In the genomic region with DNA sequence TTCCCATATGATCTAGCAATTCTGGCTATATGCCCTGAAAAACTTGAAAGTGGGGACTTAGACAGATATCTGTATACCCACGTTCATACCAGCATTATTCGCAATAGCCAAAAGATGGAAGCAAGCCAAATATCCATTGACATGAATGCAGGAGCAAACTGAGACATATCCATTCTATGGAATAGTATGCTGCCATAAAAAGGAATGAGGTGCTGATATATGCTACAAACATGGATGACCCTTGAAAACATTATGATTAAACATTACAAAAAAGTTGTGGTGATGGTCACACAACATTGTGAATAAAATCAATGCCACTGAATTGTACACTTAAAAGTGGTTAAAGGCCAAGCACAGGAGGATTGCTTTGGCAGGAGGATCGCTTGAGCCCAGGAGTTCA, we compare ENCODE assay signal across 10 cellular contexts. TPM values are rescaled to one million over a fixed set of nuclear protein-coding genes. Genes with fewer than 3 reads are reported as not detected.
"Had no signal": no experiment of that assay in that cellular context is flagged by ENCODE, and none has a peak within 500 bp of the region (broad histone marks: within the 10 kb centered on the region; RNA-seq: fewer than 3 reads in every experiment).

No MANE protein-coding gene starts in this region.

- ATAC-seq: HepG2 had no signal

- H3K9ac ChIP-seq: KMS-11 had no signal

- H3K4me2 ChIP-seq: KMS-11 had no signal

- H3K27ac ChIP-seq: HL-60, KMS-11 had no signal

- FAIRE-seq: HepG2, HTR-8/SVneo had no signal

- DNase-seq: IMR-90, KBM-7, KG1 had no signal

RNA-seq across cellular contexts. Expression of a gene that starts 25.5 kb away (rescaled TPM):
- total RNA-seq: HT1080, IMR-90 had no signal

RNA-seq across cellular contexts. Expression of a gene that starts 33.4 kb away (rescaled TPM):
- total RNA-seq: HepG2, HT-29 had no signal
- polyA plus RNA-seq: IgD-negative memory B cell had no signal

RNA-seq across cellular contexts. Expression of a gene that starts 58.5 kb away (rescaled TPM):
- polyA plus RNA-seq: IgD-negative memory B cell had no signal
